In the genomic region with DNA sequence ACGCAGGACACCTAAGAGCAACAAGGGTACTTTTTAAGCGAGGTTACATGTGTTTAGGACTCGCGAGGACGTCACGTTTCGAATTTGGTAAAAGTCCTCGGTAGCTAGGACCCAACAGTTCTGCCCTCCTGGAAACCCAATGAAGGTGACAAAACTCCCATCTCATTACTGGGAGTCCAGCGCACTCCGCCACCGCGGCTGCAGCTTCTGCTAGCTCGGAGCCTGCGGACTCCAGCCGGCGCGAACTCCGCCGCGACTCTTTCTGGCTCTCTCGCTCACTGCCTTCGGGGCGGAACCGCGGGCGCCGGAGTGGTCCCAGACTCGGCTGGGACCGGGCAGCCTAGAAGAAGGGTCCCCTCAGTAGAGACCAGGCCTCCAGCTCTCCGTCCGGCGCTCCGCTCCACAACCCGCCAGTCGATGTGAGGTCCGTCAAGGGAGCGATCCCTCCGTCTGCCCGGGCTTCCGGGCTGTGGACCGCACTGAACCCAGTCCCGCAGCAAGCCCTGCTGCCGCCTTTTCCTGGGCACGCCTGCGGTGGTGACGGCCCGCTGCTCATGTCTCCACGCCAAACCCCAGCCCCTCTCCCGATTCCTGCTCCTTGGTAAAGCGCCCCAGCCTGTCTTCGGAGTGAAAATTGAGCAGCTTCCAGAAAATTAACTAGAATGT, we compare ENCODE assay signal across 1 cellular context.
TF ChIP-seq lines count a peak whose summit lies in the region.

No MANE protein-coding gene starts in this region.

TF ChIP-seq in H1, 55 proteins besides CTCF, POLR2A, EP300 and RAD21:
- TF ChIP-seq, protein P1, sequence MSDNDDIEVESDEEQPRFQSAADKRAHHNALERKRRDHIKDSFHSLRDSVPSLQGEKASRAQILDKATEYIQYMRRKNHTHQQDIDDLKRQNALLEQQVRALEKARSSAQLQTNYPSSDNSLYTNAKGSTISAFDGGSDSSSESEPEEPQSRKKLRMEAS (IDR thresholded peaks at IDR 0.05): peak; percentile 49; the same call in 1 of the 2 replicates
- TF ChIP-seq SUZ12 (IDR thresholded peaks at IDR 0.05; ENCODE audit: low read length) (peak; percentile 96), SRF (IDR thresholded peaks at IDR 0.05; ENCODE audit: low read depth, low read length) (no peak), CBX8 (IDR thresholded peaks at IDR 0.05; ENCODE audit: borderline replicate concordance, low read depth, low read length) (0 out of 2 replicates have a peak, but pooled peaks have one; percentile 1), JUN (IDR thresholded peaks at IDR 0.05; ENCODE audit: low read depth, low read length) (no peak), ASH2L (IDR thresholded peaks at IDR 0.05; ENCODE audit: low read length) (peak; percentile 19), HDAC6 (IDR thresholded peaks at IDR 0.05; ENCODE audit: low read depth, low read length) (no peak), EZH2 (IDR thresholded peaks at IDR 0.05; ENCODE audit: low read depth, low read length, severe bottlenecking) (peak; percentile 96), SIX5 (IDR thresholded peaks at IDR 0.05; ENCODE audit: low read depth, low read length) (no peak), KDM1A (IDR thresholded peaks at IDR 0.05; ENCODE audit: borderline replicate concordance, low read length) (no peak), NANOG (IDR thresholded peaks at IDR 0.05; ENCODE audit: insufficient read depth, low read depth, low read length, poor library complexity, severe bottlenecking) (no peak), BACH1 (IDR thresholded peaks at IDR 0.05; ENCODE audit: low read length) (no peak), POLR2AphosphoS5 (IDR thresholded peaks at IDR 0.05; ENCODE audit: low read depth, low read length) (no peak), SP2 (IDR thresholded peaks at IDR 0.05; ENCODE audit: low read length) (no peak), CREB1 (IDR thresholded peaks at IDR 0.05) (no peak), BRCA1 (IDR thresholded peaks at IDR 0.05; ENCODE audit: low read depth, low read length) (no peak), CTBP2 (IDR thresholded peaks at IDR 0.05; ENCODE audit: borderline replicate concordance, insufficient read depth, insufficient read length, low read length) (peak; percentile 62), JUND (IDR thresholded peaks at IDR 0.05; ENCODE audit: low read length) (no peak), CBX5 (IDR thresholded peaks at IDR 0.05; ENCODE audit: low read depth, low read length) (no peak), SIN3A (conservative IDR thresholded peaks at IDR 0.05 in 1 of 2, IDR thresholded peaks at IDR 0.05 in 1 of 2; ENCODE audit: low read depth in 1 of 2, low read length in 2 of 2) (no peak), KDM4A (IDR thresholded peaks at IDR 0.05; ENCODE audit: low read depth, low read length, severe bottlenecking) (peak; percentile 79), PHF8 (conservative IDR thresholded peaks at IDR 0.05; ENCODE audit: low read depth, low read length) (no peak), GABPA (IDR thresholded peaks at IDR 0.05; ENCODE audit: borderline replicate concordance, insufficient read depth, low read length) (0 out of 2 replicates have a peak, but pooled peaks have one; percentile 39), RNF2 (IDR thresholded peaks at IDR 0.05; ENCODE audit: borderline replicate concordance, low read depth, low read length, missing control alignments, poor library complexity, severe bottlenecking) (peak; percentile 76)
- TF ChIP-seq, protein P2, sequence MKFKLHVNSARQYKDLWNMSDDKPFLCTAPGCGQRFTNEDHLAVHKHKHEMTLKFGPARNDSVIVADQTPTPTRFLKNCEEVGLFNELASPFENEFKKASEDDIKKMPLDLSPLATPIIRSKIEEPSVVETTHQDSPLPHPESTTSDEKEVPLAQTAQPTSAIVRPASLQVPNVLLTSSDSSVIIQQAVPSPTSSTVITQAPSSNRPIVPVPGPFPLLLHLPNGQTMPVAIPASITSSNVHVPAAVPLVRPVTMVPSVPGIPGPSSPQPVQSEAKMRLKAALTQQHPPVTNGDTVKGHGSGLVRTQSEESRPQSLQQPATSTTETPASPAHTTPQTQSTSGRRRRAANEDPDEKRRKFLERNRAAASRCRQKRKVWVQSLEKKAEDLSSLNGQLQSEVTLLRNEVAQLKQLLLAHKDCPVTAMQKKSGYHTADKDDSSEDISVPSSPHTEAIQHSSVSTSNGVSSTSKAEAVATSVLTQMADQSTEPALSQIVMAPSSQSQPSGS (IDR thresholded peaks at IDR 0.05; ENCODE audit: low read length): no peak
- TF ChIP-seq, protein P3, sequence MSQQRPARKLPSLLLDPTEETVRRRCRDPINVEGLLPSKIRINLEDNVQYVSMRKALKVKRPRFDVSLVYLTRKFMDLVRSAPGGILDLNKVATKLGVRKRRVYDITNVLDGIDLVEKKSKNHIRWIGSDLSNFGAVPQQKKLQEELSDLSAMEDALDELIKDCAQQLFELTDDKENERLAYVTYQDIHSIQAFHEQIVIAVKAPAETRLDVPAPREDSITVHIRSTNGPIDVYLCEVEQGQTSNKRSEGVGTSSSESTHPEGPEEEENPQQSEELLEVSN (IDR thresholded peaks at IDR 0.05): peak; percentile 78
- TF ChIP-seq, protein P4, sequence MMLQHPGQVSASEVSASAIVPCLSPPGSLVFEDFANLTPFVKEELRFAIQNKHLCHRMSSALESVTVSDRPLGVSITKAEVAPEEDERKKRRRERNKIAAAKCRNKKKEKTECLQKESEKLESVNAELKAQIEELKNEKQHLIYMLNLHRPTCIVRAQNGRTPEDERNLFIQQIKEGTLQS (IDR thresholded peaks at IDR 0.05; ENCODE audit: insufficient read depth, low read depth, low read length): no peak
